Comparison of ENCODE assay signal across 10 cellular contexts in genomic region chr4:14916554-14917304, GRCh38.
DNase-seq lines count a peak whose midpoint lies in the region; ATAC-seq lines count a peak whose summit lies in the region.
"Had no signal": no experiment of that assay in that cellular context is flagged by ENCODE, and none has a peak within 500 bp of the region (broad histone marks: within the 10 kb centered on the region; RNA-seq: fewer than 3 reads in every experiment).

No MANE protein-coding gene starts in this region.

- H3K56ac ChIP-seq in mesendoderm (ENCODE audit: low read length): no peak overlapping the region

- no peak overlapping the region for H3K4me3 ChIP-seq in mesendoderm (ENCODE audit: low read length)

- no peak overlapping the region for H3K18ac ChIP-seq in mesendoderm (ENCODE audit: low read length)

- no peak overlapping the region for H2AK5ac ChIP-seq in mesendoderm (ENCODE audit: low read length)

- ATAC-seq in GM19467 (IDR thresholded peaks at IDR 0.05; ENCODE audit: unreplicated experiment): no peak

- no peak overlapping the region for H3K4ac ChIP-seq in mesendoderm (ENCODE audit: low read depth, low read length)

- no peaks in the 10 kb centered on the region for H3K27me3 ChIP-seq in mesendoderm (ENCODE audit: insufficient read depth, low read length, poor library complexity)

- H3K23ac ChIP-seq in mesendoderm (ENCODE audit: low read length): no peak overlapping the region

- DNase-seq in ELR (ENCODE audit: low read depth) (peak; percentile 89), LHCN-M2 (ENCODE audit: low read depth) (peak; percentile 80), epidermal melanocyte (ENCODE audit: insufficient read length, low spot score) (peak; percentile 18), mesendoderm (peak; percentile 51), T-helper 9 cell (no peak), NCI-H2196 (lab: John Stamatoyannopoulos, UW; ENCODE audit: unreplicated experiment) (no peak)
- DNase-seq in central memory CD4-positive, alpha-beta T cell: no peak
- DNase-seq: activated naive CD4-positive, alpha-beta T cell treated with anti-CD3 and anti-CD28 coated beads, Interleukin-2, amount 50 U/mL, for 16 hours; DND-41 had no signal

- H3K9ac ChIP-seq in mesendoderm (ENCODE audit: low read length): no peak overlapping the region

- H4K8ac ChIP-seq in mesendoderm (ENCODE audit: low read depth, low read length): no peak overlapping the region

- no peaks in the 10 kb centered on the region for H3K36me3 ChIP-seq in mesendoderm (ENCODE audit: control insufficient read depth, insufficient read depth, low read length)

- H3K79me1 ChIP-seq in mesendoderm (ENCODE audit: low read length): no peaks in the 10 kb centered on the region

- H3K4me1 ChIP-seq in mesendoderm (ENCODE audit: control insufficient read depth, low read depth, low read length): no peaks in the 10 kb centered on the region

- H2BK15ac ChIP-seq in mesendoderm (replicated peaks; ENCODE audit: low read depth): no peak overlapping the region

- no peak overlapping the region for H3K4me2 ChIP-seq in mesendoderm (ENCODE audit: low read length)

- no CpG with 5 or more reads among the region's 7 CpGs for WGBS in mesendoderm (ENCODE audit: extremely low coverage, insufficient coverage, low lambda C conversion rate)

- H2BK5ac ChIP-seq in mesendoderm (ENCODE audit: low read length): no peak overlapping the region

- no peaks in the 10 kb centered on the region for H3K79me2 ChIP-seq in mesendoderm (ENCODE audit: control insufficient read depth, insufficient read depth, low read length)

- no peak overlapping the region for H3K27ac ChIP-seq in mesendoderm (ENCODE audit: low read depth, low read length)

- no peak overlapping the region for H4K5ac ChIP-seq in mesendoderm (ENCODE audit: low read length)

- H2BK120ac ChIP-seq in mesendoderm (ENCODE audit: low read depth, low read length): no peak overlapping the region

Comparison
In these comparisons a context has a peak if more than half of its experiments do, and no peak if none do; other contexts are left out.
1. DNase-seq: peak in ELR (single experiment), LHCN-M2 (single experiment), epidermal melanocyte (single experiment) and mesendoderm (single experiment); none in T-helper 9 cell (single experiment), NCI-H2196 (single experiment) and central memory CD4-positive, alpha-beta T cell (single experiment).